ENCODE assay signal across 13 cellular contexts in the genomic region with DNA sequence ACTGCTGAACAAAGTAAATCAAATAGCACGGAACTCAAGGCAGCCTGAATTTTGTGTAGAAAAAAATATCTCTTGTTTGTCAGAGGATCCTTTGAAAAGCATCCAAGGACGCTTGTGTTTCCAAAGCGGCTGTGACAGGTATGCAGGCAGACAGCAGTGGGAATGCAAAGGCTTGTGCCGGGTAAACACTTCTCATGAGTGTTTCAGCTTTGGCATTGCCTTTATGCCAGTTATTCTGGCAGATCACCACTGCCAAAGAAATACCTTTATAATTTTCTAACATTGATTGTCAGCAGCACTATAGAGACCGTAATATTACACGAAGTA.
A peak's percentile ranks its signal among the peaks of the same experiment; 100 is the strongest.
DNase-seq lines count a peak whose midpoint lies in the region; ATAC-seq and TF ChIP-seq lines count a peak whose summit lies in the region.
"Had no signal": no experiment of that assay in that cellular context is flagged by ENCODE, and none has a peak within 500 bp of the region (broad histone marks: within the 10 kb centered on the region; RNA-seq: fewer than 3 reads in every experiment).

No MANE protein-coding gene starts in this region.

- intact Hi-C loops in lower lobe of right lung (cut with DNase I) = no loop called here

- H3K27me3 Mint-ChIP-seq in activated naive CD8-positive, alpha-beta T cell = peaks cover 40% of the 10 kb centered on the region
- H3K27me3 Mint-ChIP-seq in activated naive CD8-positive, alpha-beta T cell treated with anti-CD3 and anti-CD28 coated beads, Interleukin-2, amount 50 U/mL, for 24 hours = peaks cover 67% of the 10 kb centered on the region
- H3K27me3 Mint-ChIP-seq in T-helper 17 cell = peaks cover 76% of the 10 kb centered on the region
- peaks cover 82% of the 10 kb centered on the region for H3K27me3 Mint-ChIP-seq in type B pancreatic cell

- no peak overlapping the region for H3K27ac ChIP-seq in lower lobe of right lung
- H3K27ac ChIP-seq: body of pancreas had no signal

- H3K4me1 Mint-ChIP-seq in activated naive CD8-positive, alpha-beta T cell (ENCODE audit: low read depth) = peaks cover 23% of the 10 kb centered on the region
- H3K4me1 Mint-ChIP-seq in activated naive CD8-positive, alpha-beta T cell treated with anti-CD3 and anti-CD28 coated beads, Interleukin-2, amount 50 U/mL, for 24 hours = peaks cover 11% of the 10 kb centered on the region
- H3K4me1 Mint-ChIP-seq in T-helper 17 cell (peaks cover 21% of the 10 kb centered on the region), type B pancreatic cell (ENCODE audit: unreplicated experiment) (peaks cover 4% of the 10 kb centered on the region)

- DNase-seq in activated naive CD8-positive, alpha-beta T cell treated with anti-CD3 and anti-CD28 coated beads, Interleukin-2, amount 50 U/mL, for 24 hours = no peak
- DNase-seq in T-helper 17 cell = no peak
- no peak for DNase-seq in lower lobe of right lung
- DNase-seq in type B pancreatic cell (ENCODE audit: extremely low spot score, unreplicated experiment) = no peak
- no peak for DNase-seq in globus pallidus (ENCODE audit: low spot score)
- DNase-seq in SHP77 (lab: John Stamatoyannopoulos, UW) = no peak
- DNase-seq: activated CD4-positive, alpha-beta T cell treated with anti-CD3 and anti-CD28 coated beads for 4 hours; left ventricle myocardium superior; NCI-H187; occipital lobe had no signal

- peak overlapping the region; percentile 83 for H3K4me3 Mint-ChIP-seq in activated naive CD8-positive, alpha-beta T cell
- no peak overlapping the region for H3K4me3 Mint-ChIP-seq in activated naive CD8-positive, alpha-beta T cell treated with anti-CD3 and anti-CD28 coated beads, Interleukin-2, amount 50 U/mL, for 24 hours
- H3K4me3 Mint-ChIP-seq in T-helper 17 cell (peak overlapping the region; percentile 90), type B pancreatic cell (peak overlapping the region; percentile 86)

- H3K36me3 Mint-ChIP-seq in activated naive CD8-positive, alpha-beta T cell = peaks cover 2% of the 10 kb centered on the region
- no peaks in the 10 kb centered on the region for H3K36me3 Mint-ChIP-seq in activated naive CD8-positive, alpha-beta T cell treated with anti-CD3 and anti-CD28 coated beads, Interleukin-2, amount 50 U/mL, for 24 hours (ENCODE audit: low read depth)
- H3K36me3 Mint-ChIP-seq in T-helper 17 cell (ENCODE audit: low read depth) (peaks cover 5% of the 10 kb centered on the region), type B pancreatic cell (no peaks in the 10 kb centered on the region)

- H3K9me3 ChIP-seq in T-helper 17 cell (ENCODE audit: control insufficient read depth, low read length, poor library complexity, severe bottlenecking) (no peaks in the 10 kb centered on the region), lower lobe of right lung (no peaks in the 10 kb centered on the region)
- H3K9me3 ChIP-seq: body of pancreas had no signal

- H3K27me3 ChIP-seq in lower lobe of right lung (ENCODE audit: low read depth) = peaks cover 36% of the 10 kb centered on the region

- TF ChIP-seq CTCF in lower lobe of right lung (IDR thresholded peaks at IDR 0.05) = no peak
- no peak for TF ChIP-seq CTCF in type B pancreatic cell (conservative IDR thresholded peaks at IDR 0.05)

- H3K27ac Mint-ChIP-seq in activated naive CD8-positive, alpha-beta T cell = no peak overlapping the region
- no peak overlapping the region for H3K27ac Mint-ChIP-seq in activated naive CD8-positive, alpha-beta T cell treated with anti-CD3 and anti-CD28 coated beads, Interleukin-2, amount 50 U/mL, for 24 hours
- H3K27ac Mint-ChIP-seq in T-helper 17 cell (no peak overlapping the region), type B pancreatic cell (no peak overlapping the region)

- no peaks in the 10 kb centered on the region for H3K36me3 ChIP-seq in lower lobe of right lung

- peaks cover 29% of the 10 kb centered on the region for H3K4me1 ChIP-seq in lower lobe of right lung

- H3K9me3 Mint-ChIP-seq in activated naive CD8-positive, alpha-beta T cell (ENCODE audit: low read depth) = no peaks in the 10 kb centered on the region
- H3K9me3 Mint-ChIP-seq in activated naive CD8-positive, alpha-beta T cell treated with anti-CD3 and anti-CD28 coated beads, Interleukin-2, amount 50 U/mL, for 24 hours = no peaks in the 10 kb centered on the region
- H3K9me3 Mint-ChIP-seq in type B pancreatic cell = no peaks in the 10 kb centered on the region

- no peak overlapping the region for H3K4me3 ChIP-seq in lower lobe of right lung
- H3K4me3 ChIP-seq: body of pancreas had no signal

- no peak for ATAC-seq in activated naive CD8-positive, alpha-beta T cell treated with anti-CD3 and anti-CD28 coated beads, Interleukin-2, amount 50 U/mL, for 24 hours
- no peak for ATAC-seq in T-helper 17 cell
- ATAC-seq in lower lobe of right lung = peak; percentile 27 to 60
- ATAC-seq in HG03354 (IDR thresholded peaks at IDR 0.05; ENCODE audit: poor library complexity, severe bottlenecking, unreplicated experiment) = no peak
- ATAC-seq: body of pancreas, left ventricle myocardium superior had no signal

Comparison
In these comparisons a context has a peak if more than half of its experiments do, and no peak if none do; other contexts are left out.
1. ATAC-seq: peak in lower lobe of right lung (2 of 2); none in activated naive CD8-positive, alpha-beta T cell treated with anti-CD3 and anti-CD28 coated beads, Interleukin-2, amount 50 U/mL, for 24 hours (single experiment), T-helper 17 cell (single experiment) and HG03354 (single experiment).